In the genomic region with DNA sequence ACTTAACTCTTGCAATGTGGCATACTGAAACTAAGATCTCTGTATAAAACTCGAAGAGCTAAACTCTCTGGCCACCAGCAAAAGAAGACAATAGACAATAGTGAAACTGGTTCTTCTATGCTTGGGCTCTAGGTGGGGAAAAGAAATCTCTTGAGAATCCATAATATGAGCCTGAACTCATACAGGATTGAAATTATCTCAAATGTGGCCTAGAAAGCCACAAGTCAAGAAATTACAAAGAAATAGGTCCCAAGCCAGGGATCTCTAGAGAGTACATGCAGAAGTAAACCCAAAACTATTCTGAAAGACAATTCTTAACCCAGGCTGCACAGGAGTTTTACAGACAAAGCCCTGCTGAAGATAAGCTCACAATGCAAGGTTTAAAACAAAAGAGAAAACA, we compare ENCODE assay signal across 10 cellular contexts.
A peak's percentile ranks its signal among the peaks of the same experiment; 100 is the strongest.
DNase-seq lines count a peak whose midpoint lies in the region; ATAC-seq, FAIRE-seq and TF ChIP-seq lines count a peak whose summit lies in the region.
"Had no signal": no experiment of that assay in that cellular context is flagged by ENCODE, and none has a peak within 500 bp of the region (broad histone marks: within the 10 kb centered on the region; RNA-seq: fewer than 3 reads in every experiment).

No MANE protein-coding gene starts in this region.

- H3K4me2 ChIP-seq in HepG2 (ENCODE audit: low read depth, low read length): no peak overlapping the region

- H2AFZ ChIP-seq in HepG2 (ENCODE audit: low read length): no peak overlapping the region

- H3K79me2 ChIP-seq in HepG2 (ENCODE audit: insufficient read depth, low read length): no peaks in the 10 kb centered on the region

- FAIRE-seq in GM19239 (lab: Jason Lieb, UNC): peak; percentile 94
- FAIRE-seq in HepG2 (lab: Jason Lieb, UNC): no peak

- H3K9ac ChIP-seq in HepG2 (ENCODE audit: insufficient read depth, low read depth, low read length): no peak overlapping the region

- no peak for TF ChIP-seq CTCF in HFFc6 (IDR thresholded peaks at IDR 0.05)
- no peak for TF ChIP-seq CTCF in HepG2 (CRISPR knock-in tag; IDR thresholded peaks at IDR 0.05)

- no peak for TF ChIP-seq POLR2A in HepG2 (IDR thresholded peaks at IDR 0.05; ENCODE audit: insufficient read depth in 1 of 2, low read depth in 2 of 2, low read length in 2 of 2)

- no peaks in the 10 kb centered on the region for H3K27me3 Mint-ChIP-seq in HFFc6 (ENCODE audit: insufficient read depth)

- WGBS in HepG2 (ENCODE audit: low lambda C conversion rate): 0% methylated on average over 1 of the region's 1 CpG

- H4K20me1 ChIP-seq in HepG2 (ENCODE audit: insufficient read depth, low read length): no peaks in the 10 kb centered on the region

- POLR2A ChIA-PET in HepG2 (lab: Yijun Ruan, JAX): no interaction called here

- H3K4me3 Mint-ChIP-seq in HFFc6: peak overlapping the region; percentile 63; the same call in 1 of the 2 replicates

- no peaks in the 10 kb centered on the region for H3K9me3 ChIP-seq in HepG2 (ENCODE audit: low read length)
- H3K9me3 ChIP-seq: right lobe of liver had no signal

- H3K4me3 ChIP-seq in HepG2 (replicated peaks in 1 of 3; ENCODE audit: insufficient read depth in 1 of 3, low read depth in 2 of 3, low read length in 3 of 3): no peak overlapping the region
- H3K4me3 ChIP-seq: right lobe of liver had no signal

- CTCF ChIA-PET in HepG2 (lab: Yijun Ruan, JAX; ENCODE audit: low intra/inter-chr PET ratio, low total read pairs): no interaction called here

- in situ Hi-C loops in HepG2 (cut with HindIII; ENCODE audit: extremely low pct_ligation_motif_present, low pct_unique_long_range_greater_than_20kb) (no loop called here), KBM-7 (cut with MboI; ENCODE audit: low pct_unique_long_range_greater_than_20kb, low sequenced_read_pairs) (no loop called here)

- no peak overlapping the region for H3K27ac Mint-ChIP-seq in HFFc6

- no TSS peak for BruUV-seq in HepG2 (replicated peaks; lab: Mats Ljungman, UMichigan)

- no peak for TF ChIP-seq RAD21 in HepG2 (CRISPR knock-in tag; IDR thresholded peaks at IDR 0.05)

- no peaks in the 10 kb centered on the region for H3K36me3 Mint-ChIP-seq in HFFc6 (ENCODE audit: low read depth)

- no peaks in the 10 kb centered on the region for H3K4me1 ChIP-seq in HepG2 (ENCODE audit: insufficient read depth, low read length)
- H3K4me1 ChIP-seq: right lobe of liver had no signal

- no peaks in the 10 kb centered on the region for H3K36me3 ChIP-seq in HepG2 (replicated peaks in 1 of 2; ENCODE audit: control insufficient read depth in 1 of 2, insufficient read depth in 2 of 2, low read length in 2 of 2)
- H3K36me3 ChIP-seq: right lobe of liver had no signal

- peaks cover 7% of the 10 kb centered on the region; the same call in 1 of the 2 replicates for H3K4me1 Mint-ChIP-seq in HFFc6 (ENCODE audit: low read depth)

- intact Hi-C loops in HepG2 (cut with micrococcal nuclease; ENCODE audit: unreplicated experiment): no loop called here

- no peak overlapping the region for H3K27ac ChIP-seq in HepG2 (ENCODE audit: extremely low read length, insufficient read depth, low read length)
- H3K27ac ChIP-seq: right lobe of liver had no signal

- H3K9me3 Mint-ChIP-seq in HFFc6: no peaks in the 10 kb centered on the region

- no peak for TF ChIP-seq EP300 in HepG2 (IDR thresholded peaks at IDR 0.05; ENCODE audit: low read depth in 2 of 2, low read length in 2 of 2)
- no peak for TF ChIP-seq EP300 in HepG2 (CRISPR knock-in tag; IDR thresholded peaks at IDR 0.05; ENCODE audit: borderline replicate concordance)

- H3K27me3 ChIP-seq in HepG2 (ENCODE audit: control insufficient read depth in 1 of 2, insufficient read depth in 2 of 2, low read length in 2 of 2): no peaks in the 10 kb centered on the region
- H3K27me3 ChIP-seq: right lobe of liver had no signal

- ATAC-seq in HG03159 (IDR thresholded peaks at IDR 0.05; ENCODE audit: unreplicated experiment) (peak; percentile 65), HepG2 (no peak)
- ATAC-seq: right lobe of liver had no signal

- DNase-seq in GM19239 (ENCODE audit: insufficient read length, low spot score) (no peak), HFFc6 (no peak), superior temporal gyrus (ENCODE audit: extremely low spot score) (peak; percentile 17), HepG2 (ENCODE audit: low spot score) (no peak), KBM-7 (no peak)
- DNase-seq in activated CD8-positive, alpha-beta memory T cell treated with anti-CD3 and anti-CD28 coated beads for 24 hours: no peak
- DNase-seq: right lobe of liver, RPMI8226, trophoblast cell had no signal

TF ChIP-seq in HepG2, 621 proteins besides CTCF, POLR2A, EP300 and RAD21:
- TF ChIP-seq SP2 (CRISPR knock-in tag; IDR thresholded peaks at IDR 0.05) (no peak), NBN (conservative IDR thresholded peaks at IDR 0.05) (no peak), ZNF790 (CRISPR knock-in tag; IDR thresholded peaks at IDR 0.05; ENCODE audit: borderline replicate concordance) (no peak), MAFG (CRISPR knock-in tag; IDR thresholded peaks at IDR 0.05) (no peak), HDAC2 (CRISPR knock-in tag; IDR thresholded peaks at IDR 0.05) (no peak), ZNF446 (CRISPR knock-in tag; IDR thresholded peaks at IDR 0.05) (no peak), CCDC6 (CRISPR knock-in tag; IDR thresholded peaks at IDR 0.05) (no peak), MED1 (CRISPR knock-in tag; IDR thresholded peaks at IDR 0.05) (no peak), IRF1 (CRISPR knock-in tag; IDR thresholded peaks at IDR 0.05; ENCODE audit: low read depth) (no peak), KAT7 (CRISPR knock-in tag; IDR thresholded peaks at IDR 0.05; ENCODE audit: borderline replicate concordance) (no peak), POLR2AphosphoS5 (IDR thresholded peaks at IDR 0.05; ENCODE audit: low read depth, low read length) (no peak), ZNF513 (CRISPR knock-in tag; conservative IDR thresholded peaks at IDR 0.05) (no peak), GPN1 (CRISPR knock-in tag; IDR thresholded peaks at IDR 0.05; ENCODE audit: borderline replicate concordance) (no peak)
- TF ChIP-seq, protein P1, sequence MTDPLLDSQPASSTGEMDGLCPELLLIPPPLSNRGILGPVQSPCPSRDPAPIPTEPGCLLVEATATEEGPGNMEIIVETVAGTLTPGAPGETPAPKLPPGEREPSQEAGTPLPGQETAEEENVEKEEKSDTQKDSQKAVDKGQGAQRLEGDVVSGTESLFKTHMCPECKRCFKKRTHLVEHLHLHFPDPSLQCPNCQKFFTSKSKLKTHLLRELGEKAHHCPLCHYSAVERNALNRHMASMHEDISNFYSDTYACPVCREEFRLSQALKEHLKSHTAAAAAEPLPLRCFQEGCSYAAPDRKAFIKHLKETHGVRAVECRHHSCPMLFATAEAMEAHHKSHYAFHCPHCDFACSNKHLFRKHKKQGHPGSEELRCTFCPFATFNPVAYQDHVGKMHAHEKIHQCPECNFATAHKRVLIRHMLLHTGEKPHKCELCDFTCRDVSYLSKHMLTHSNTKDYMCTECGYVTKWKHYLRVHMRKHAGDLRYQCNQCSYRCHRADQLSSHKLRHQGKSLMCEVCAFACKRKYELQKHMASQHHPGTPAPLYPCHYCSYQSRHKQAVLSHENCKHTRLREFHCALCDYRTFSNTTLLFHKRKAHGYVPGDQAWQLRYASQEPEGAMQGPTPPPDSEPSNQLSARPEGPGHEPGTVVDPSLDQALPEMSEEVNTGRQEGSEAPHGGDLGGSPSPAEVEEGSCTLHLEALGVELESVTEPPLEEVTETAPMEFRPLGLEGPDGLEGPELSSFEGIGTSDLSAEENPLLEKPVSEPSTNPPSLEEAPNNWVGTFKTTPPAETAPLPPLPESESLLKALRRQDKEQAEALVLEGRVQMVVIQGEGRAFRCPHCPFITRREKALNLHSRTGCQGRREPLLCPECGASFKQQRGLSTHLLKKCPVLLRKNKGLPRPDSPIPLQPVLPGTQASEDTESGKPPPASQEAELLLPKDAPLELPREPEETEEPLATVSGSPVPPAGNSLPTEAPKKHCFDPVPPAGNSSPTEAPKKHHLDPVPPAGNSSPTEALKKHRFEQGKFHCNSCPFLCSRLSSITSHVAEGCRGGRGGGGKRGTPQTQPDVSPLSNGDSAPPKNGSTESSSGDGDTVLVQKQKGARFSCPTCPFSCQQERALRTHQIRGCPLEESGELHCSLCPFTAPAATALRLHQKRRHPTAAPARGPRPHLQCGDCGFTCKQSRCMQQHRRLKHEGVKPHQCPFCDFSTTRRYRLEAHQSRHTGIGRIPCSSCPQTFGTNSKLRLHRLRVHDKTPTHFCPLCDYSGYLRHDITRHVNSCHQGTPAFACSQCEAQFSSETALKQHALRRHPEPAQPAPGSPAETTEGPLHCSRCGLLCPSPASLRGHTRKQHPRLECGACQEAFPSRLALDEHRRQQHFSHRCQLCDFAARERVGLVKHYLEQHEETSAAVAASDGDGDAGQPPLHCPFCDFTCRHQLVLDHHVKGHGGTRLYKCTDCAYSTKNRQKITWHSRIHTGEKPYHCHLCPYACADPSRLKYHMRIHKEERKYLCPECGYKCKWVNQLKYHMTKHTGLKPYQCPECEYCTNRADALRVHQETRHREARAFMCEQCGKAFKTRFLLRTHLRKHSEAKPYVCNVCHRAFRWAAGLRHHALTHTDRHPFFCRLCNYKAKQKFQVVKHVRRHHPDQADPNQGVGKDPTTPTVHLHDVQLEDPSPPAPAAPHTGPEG (CRISPR knock-in tag; IDR thresholded peaks at IDR 0.05): no peak
